Comparison of ENCODE assay signal across 15 cellular contexts in the genomic region with DNA sequence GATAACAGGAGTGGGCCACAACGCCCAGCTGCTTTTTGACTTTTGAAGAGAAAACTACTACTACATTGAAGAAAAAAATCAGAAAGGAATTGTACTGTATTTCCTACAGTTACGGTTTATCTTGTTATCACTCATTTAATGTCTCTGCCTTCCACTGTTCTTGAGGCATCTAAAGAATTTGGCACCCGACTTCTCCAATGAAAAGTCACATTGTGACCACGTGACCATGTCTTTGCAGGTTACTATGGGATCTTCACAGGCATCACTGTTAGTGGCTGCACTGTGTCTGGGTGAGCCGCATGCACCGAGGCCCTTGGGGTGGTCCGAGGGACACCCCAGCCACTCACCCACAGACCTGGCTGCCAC. TPM values are rescaled to one million over a fixed set of nuclear protein-coding genes. Genes with fewer than 3 reads are reported as not detected.
A peak's percentile ranks its signal among the peaks of the same experiment; 100 is the strongest.
DNase-seq lines count a peak whose midpoint lies in the region; ATAC-seq and TF ChIP-seq lines count a peak whose summit lies in the region.
"Had no signal": no experiment of that assay in that cellular context is flagged by ENCODE, and none has a peak within 500 bp of the region (broad histone marks: within the 10 kb centered on the region; RNA-seq: fewer than 3 reads in every experiment).

No MANE protein-coding gene starts in this region.

- WGBS in H9 (ENCODE audit: extremely low coverage, insufficient read length, low lambda C conversion rate): no CpG with 5 or more reads among the region's 7 CpGs
- WGBS in body of pancreas, 2 donors: 42 to 46% methylated on average over 7 of the region's 7 CpGs

- H3K79me1 ChIP-seq in H9 (ENCODE audit: insufficient read depth, low read depth, low read length, poor library complexity, severe bottlenecking): peaks cover 4% of the 10 kb centered on the region

- H3K4me3 ChIP-seq in body of pancreas: no peak overlapping the region
- H3K4me3 ChIP-seq: ascending aorta, psoas muscle had no signal

- H3K9me3 ChIP-seq in H9 (ENCODE audit: control insufficient read depth, low read depth, low read length) (no peaks in the 10 kb centered on the region), body of pancreas (no peaks in the 10 kb centered on the region)
- H3K9me3 ChIP-seq: ascending aorta, psoas muscle had no signal

- peaks cover 2% of the 10 kb centered on the region; the same call in 1 of the 2 replicates for H3K4me1 ChIP-seq in H9 (ENCODE audit: insufficient read depth, low read length)
- peaks cover 96% of the 10 kb centered on the region for H3K4me1 ChIP-seq in body of pancreas

- H3K4me3 Mint-ChIP-seq in H9 (no peak overlapping the region), nephron (no peak overlapping the region)
- H3K4me3 Mint-ChIP-seq: activated CD4-positive, alpha-beta T cell treated with anti-CD3 and anti-CD28 coated beads for 36 hours; CD4-positive, CD25-positive, alpha-beta regulatory T cell; stimulated activated effector memory CD8-positive, alpha-beta T cell treated with anti-CD3 and anti-CD28 coated beads, Interleukin-12 subunit alpha, Interleukin-12 subunit beta, amount 100 ng/mL, for 72 hours; T-helper 1 cell treated with Interleukin-12 subunit alpha and Interleukin-12 subunit beta and Interleukin-4 antibody, amounts not matched to agents 30 μg/mL and 1 μg/mL, for 36 hours had no signal

- no peak overlapping the region for H3K4ac ChIP-seq in H9 (ENCODE audit: low read depth, low read length)

- H3K27me3 ChIP-seq in H9 (ENCODE audit: insufficient read depth, low read length): no peaks in the 10 kb centered on the region
- H3K27me3 ChIP-seq in body of pancreas: no peaks in the 10 kb centered on the region
- H3K27me3 ChIP-seq: ascending aorta had no signal

- H3K4me1 Mint-ChIP-seq in H9 (peaks cover 38 to 53% of the 10 kb centered on the region in 2 experiments), nephron (peaks cover 71% of the 10 kb centered on the region)

- H3K9me3 Mint-ChIP-seq in H9 (peaks cover 11 to 21% of the 10 kb centered on the region in 2 experiments), nephron (no peaks in the 10 kb centered on the region)
- H3K9me3 Mint-ChIP-seq: T-helper 1 cell treated with Interleukin-12 subunit alpha and Interleukin-12 subunit beta and Interleukin-4 antibody, amounts not matched to agents 30 μg/mL and 1 μg/mL, for 36 hours had no signal

- H3K23me2 ChIP-seq in H9 (ENCODE audit: insufficient read length, low read depth, low read length, poor library complexity, severe bottlenecking): no peaks in the 10 kb centered on the region

- H3K27ac ChIP-seq in H9 (ENCODE audit: insufficient read length, low read depth, low read length) (no peak overlapping the region), body of pancreas (peak overlapping the region in 3 of 4 donors; percentile 13 to 60 (median 53))
- H3K27ac ChIP-seq: psoas muscle had no signal

- intact Hi-C loops in body of pancreas (cut with DNase I): no loop called here

- no peak overlapping the region for H2AFZ ChIP-seq in H9 (ENCODE audit: low read length)

- no peak overlapping the region for H2BK20ac ChIP-seq in H9 (ENCODE audit: low read depth, low read length, poor library complexity, severe bottlenecking)

- H3K23ac ChIP-seq in H9 (ENCODE audit: insufficient read length, low read depth, low read length): no peak overlapping the region

- no peak overlapping the region for H4K8ac ChIP-seq in H9 (replicated peaks; ENCODE audit: insufficient read length, low read depth, low read length)

- no peaks in the 10 kb centered on the region for H4K20me1 ChIP-seq in H9 (ENCODE audit: control insufficient read depth, insufficient read depth, insufficient read length)

- TF ChIP-seq CTCF in H9 (conservative IDR thresholded peaks at IDR 0.05) (peak; percentile 40; the same call in 2 of the 3 replicates), body of pancreas (IDR thresholded peaks at IDR 0.05) (no peak), nephron (IDR thresholded peaks at IDR 0.05; ENCODE audit: unreplicated experiment in 3 of 3) (no peak)

- peaks cover 13% of the 10 kb centered on the region in 2 donors for H3K36me3 ChIP-seq in body of pancreas (replicated peaks in 1 of 2; ENCODE audit: insufficient read depth in 1 of 2, low read depth in 2 of 2)

- no peak overlapping the region for H2BK15ac ChIP-seq in H9 (ENCODE audit: low read depth, low read length)

- H3K56ac ChIP-seq in H9 (ENCODE audit: insufficient read length, low read depth, low read length): no peak overlapping the region

- no peak overlapping the region for H3K14ac ChIP-seq in H9 (ENCODE audit: insufficient read depth, low read length)

- no peak overlapping the region for H2BK5ac ChIP-seq in H9 (ENCODE audit: insufficient read length, low read length)

- H2BK12ac ChIP-seq in H9 (ENCODE audit: insufficient read length, low read depth, low read length): no peak overlapping the region

- no peak overlapping the region for H2BK120ac ChIP-seq in H9 (ENCODE audit: low read depth, low read length, poor library complexity, severe bottlenecking)

- H4K91ac ChIP-seq in H9 (ENCODE audit: insufficient read length, low read depth, low read length): no peak overlapping the region

- H3K27ac Mint-ChIP-seq in H9 (peak overlapping the region; percentile 84 to 95 (median 93); a peak in 6 of 7 replicates), nephron (peak overlapping the region; percentile 47 to 59 (median 56))
- H3K27ac Mint-ChIP-seq: activated CD4-positive, alpha-beta T cell treated with anti-CD3 and anti-CD28 coated beads for 36 hours; T-helper 1 cell treated with Interleukin-12 subunit alpha and Interleukin-12 subunit beta and Interleukin-4 antibody, amounts not matched to agents 30 μg/mL and 1 μg/mL, for 36 hours had no signal

- H3K27me3 Mint-ChIP-seq in H9 (ENCODE audit: low read depth): no peaks in the 10 kb centered on the region; the same call in 1 of the 2 replicates
- no peaks in the 10 kb centered on the region for H3K27me3 Mint-ChIP-seq in nephron (ENCODE audit: low read depth)
- H3K27me3 Mint-ChIP-seq: activated CD4-positive, alpha-beta T cell treated with anti-CD3 and anti-CD28 coated beads for 36 hours; CD4-positive, CD25-positive, alpha-beta regulatory T cell had no signal

- H2AK5ac ChIP-seq in H9 (ENCODE audit: insufficient read length, low read length): no peak overlapping the region

- H3K79me2 ChIP-seq in H9 (ENCODE audit: insufficient read depth, low read length): peaks cover 21% of the 10 kb centered on the region; the same call in 1 of the 2 replicates

- no peak overlapping the region for H3K4me2 ChIP-seq in H9 (ENCODE audit: insufficient read depth, insufficient read length, low read length)

- H3T11ph ChIP-seq in H9 (ENCODE audit: low read length): no peak overlapping the region

- H3K9ac ChIP-seq in H9 (ENCODE audit: extremely low read depth, insufficient read length, low read length): no peak overlapping the region

- TF ChIP-seq POLR2A in body of pancreas (IDR thresholded peaks at IDR 0.05): no peak

- H4K5ac ChIP-seq in H9 (ENCODE audit: insufficient read length, low read depth, low read length): no peak overlapping the region

- H3K36me3 Mint-ChIP-seq in H9 (ENCODE audit: insufficient read depth in 1 of 3, low read depth in 3 of 3) (peaks cover 40 to 45% (median 44%) of the 10 kb centered on the region in 3 experiments), nephron (ENCODE audit: low read depth) (peaks cover 50% of the 10 kb centered on the region)

- H3K18ac ChIP-seq in H9 (ENCODE audit: insufficient read length, low read depth, low read length): no peak overlapping the region

- peak; percentile 43 for DNase-seq in AG08395 (ENCODE audit: low spot score)
- peak; percentile 50 for DNase-seq in H9
- peak in 3 of 4 donors; percentile 8 to 13 (median 11) for DNase-seq in body of pancreas
- no peak for DNase-seq in activated CD4-positive, CD25-positive, alpha-beta regulatory T cell (lab: John Stamatoyannopoulos, UW)
- DNase-seq in NCI-H510A treated with DMSO at 0.1 percent for 48 hours (lab: John Stamatoyannopoulos, UW): no peak
- DNase-seq: CD4-positive, CD25-positive, alpha-beta regulatory T cell; NCI-H1105 had no signal

- ATAC-seq in body of pancreas (no peak), HG03196 (IDR thresholded peaks at IDR 0.05; ENCODE audit: unreplicated experiment) (no peak), HG03469 (IDR thresholded peaks at IDR 0.05; ENCODE audit: unreplicated experiment) (no peak)
- ATAC-seq: activated CD4-positive, alpha-beta T cell treated with anti-CD3 and anti-CD28 coated beads for 36 hours; psoas muscle; stimulated activated effector memory CD8-positive, alpha-beta T cell treated with anti-CD3 and anti-CD28 coated beads, Interleukin-12 subunit alpha, Interleukin-12 subunit beta, amount 100 ng/mL, for 72 hours had no signal

RNA-seq across cellular contexts. Expression of gene RRBP1, which starts 26.8 kb away (rescaled TPM):
- total RNA-seq in H9 (2021) (89.8 and 97.8 TPM in 2 replicates), body of pancreas (100 to 1,000 TPM; 313 to 511 TPM)

RNA-seq across cellular contexts. Expression of gene BANF2, which starts 44.5 kb away (rescaled TPM):
- total RNA-seq in H9 (2021): not detected in 2 replicates
- 1 to 10 TPM in 1 of 2 donors, not detected in 1; 4.0 TPM for total RNA-seq in body of pancreas
- total RNA-seq: activated CD4-positive, alpha-beta T cell treated with anti-CD3 and anti-CD28 coated beads for 36 hours; ascending aorta; CD4-positive, CD25-positive, alpha-beta regulatory T cell; psoas muscle had no signal

Comparison
In these comparisons a context has a peak if more than half of its experiments do, and no peak if none do; other contexts are left out.
1. DNase-seq: peak in AG08395 (single experiment), H9 (single experiment) and body of pancreas (3 of 4); none in activated CD4-positive, CD25-positive, alpha-beta regulatory T cell (0 of 4) and NCI-H510A treated with DMSO at 0.1 percent for 48 hours (single experiment).